Comparison of ENCODE assay signal across 8 cellular contexts in the genomic region with DNA sequence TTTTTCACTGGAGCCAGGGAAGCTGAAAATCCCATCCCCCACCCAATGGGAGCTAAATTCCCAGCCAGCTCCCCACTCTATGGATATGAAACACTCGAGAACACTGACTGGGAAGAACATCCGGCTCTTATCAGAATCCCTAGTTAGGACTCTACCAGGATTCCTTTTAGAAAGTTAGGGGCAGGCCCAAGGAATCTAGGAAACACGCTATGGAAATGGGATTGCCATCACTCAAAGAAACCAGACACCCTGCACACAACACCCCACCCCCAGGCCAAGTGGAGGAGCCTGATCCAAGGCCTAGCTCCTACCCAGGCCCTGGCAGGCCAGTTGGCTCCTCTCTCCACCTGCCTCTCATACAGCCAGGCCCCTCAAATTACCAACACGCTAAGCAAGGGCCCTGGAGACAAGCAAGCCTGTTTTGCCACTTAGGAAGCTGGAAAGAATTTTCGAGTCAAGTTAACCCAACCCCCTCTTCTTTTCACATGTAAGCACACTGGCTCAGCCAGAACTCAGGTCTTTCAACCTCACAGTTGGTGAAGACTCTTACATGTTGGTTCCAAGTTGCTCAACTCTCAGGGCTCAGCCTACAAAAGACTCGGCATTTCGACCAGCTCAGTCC.
A peak's percentile ranks its signal among the peaks of the same experiment; 100 is the strongest.
DNase-seq lines count a peak whose midpoint lies in the region; ATAC-seq and TF ChIP-seq lines count a peak whose summit lies in the region.

No MANE protein-coding gene starts in this region.

- H3K4me3 Mint-ChIP-seq in activated CD4-positive, alpha-beta T cell treated with anti-CD3 and anti-CD28 coated beads, Interleukin-2, amount 10 ng/mL, durations not matched to agents 7 days and 5 days: no peak overlapping the region

- H3K4ac ChIP-seq in mesendoderm (ENCODE audit: low read depth, low read length): no peak overlapping the region

- H3K4me1 ChIP-seq in A673 (ENCODE audit: insufficient read depth, low read length, poor library complexity, severe bottlenecking) (peaks cover 51% of the 10 kb centered on the region), mesendoderm (ENCODE audit: control insufficient read depth, low read depth, low read length) (peaks cover 27% of the 10 kb centered on the region)

- no peak overlapping the region for H4K8ac ChIP-seq in mesendoderm (ENCODE audit: low read depth, low read length)

- intact Hi-C loops in A673 (cut with micrococcal nuclease; ENCODE audit: unreplicated experiment): no loop called here
- intact Hi-C loops in dorsolateral prefrontal cortex (cut with DNase I): no loop called here

- H3K27me3 ChIP-seq in A673 (replicated peaks; ENCODE audit: insufficient read depth, low read depth, low read length, poor library complexity) (no peaks in the 10 kb centered on the region), dorsolateral prefrontal cortex (no peaks in the 10 kb centered on the region), mesendoderm (ENCODE audit: insufficient read depth, low read length, poor library complexity) (no peaks in the 10 kb centered on the region)

- H3K4me3 ChIP-seq in A673 (ENCODE audit: low read depth, low read length, poor library complexity, severe bottlenecking): no peak overlapping the region
- peak overlapping the region; percentile 3 to 95 (median 86) for H3K4me3 ChIP-seq in dorsolateral prefrontal cortex
- H3K4me3 ChIP-seq in mesendoderm (ENCODE audit: low read length): no peak overlapping the region

- POLR2A ChIA-PET in A673 (lab: Charles Lee; ENCODE audit: low non-redundant PET): no interaction called here
- POLR2A ChIA-PET in activated CD4-positive, alpha-beta T cell treated with anti-CD3 and anti-CD28 coated beads, Interleukin-2, amount 10 ng/mL, durations not matched to agents 7 days and 5 days (lab: Charles Lee): no interaction called here

- peak overlapping the region; percentile 12 for H2AK5ac ChIP-seq in mesendoderm (ENCODE audit: low read length)

- no peak for ATAC-seq in HG03139 (IDR thresholded peaks at IDR 0.05; ENCODE audit: unreplicated experiment)

- DNase-seq in A673 (ENCODE audit: low spot score): no peak
- DNase-seq in NCI-H1105 treated with DMSO at 0.1 percent for 48 hours (lab: John Stamatoyannopoulos, UW): peak; percentile 29
- DNase-seq in dorsolateral prefrontal cortex: peak in 1 of 10 donors; percentile 43
- DNase-seq in mesendoderm: peak; percentile 94
- DNase-seq in stimulated activated CD4-positive, alpha-beta T cell treated with anti-CD3 and anti-CD28 coated beads, Interleukin-2, amount 100 ng/mL, for 48 hours: no peak
- no peak for DNase-seq in activated CD4-positive, alpha-beta T cell treated with anti-CD3 and anti-CD28 coated beads, Interleukin-2, amount 10 ng/mL, durations not matched to agents 7 days and 5 days
- DNase-seq in activated CD4-positive, alpha-beta T cell treated with anti-CD3 and anti-CD28 coated beads, Interleukin-2, amount 50 U/mL, for 1 hour: no peak

- no peak overlapping the region for H2BK120ac ChIP-seq in mesendoderm (ENCODE audit: low read depth, low read length)

- no peak overlapping the region for H3K23ac ChIP-seq in mesendoderm (ENCODE audit: low read length)

- H3K9ac ChIP-seq in mesendoderm (ENCODE audit: low read length): peak overlapping the region; percentile 94

- H3K36me3 ChIP-seq in A673 (ENCODE audit: insufficient read depth, low read length, poor library complexity, severe bottlenecking) (no peaks in the 10 kb centered on the region), mesendoderm (ENCODE audit: control insufficient read depth, insufficient read depth, low read length) (peaks cover 8% of the 10 kb centered on the region)

- WGBS in mesendoderm (ENCODE audit: extremely low coverage, insufficient coverage, low lambda C conversion rate): no CpG with 5 or more reads among the region's 7 CpGs

- peaks cover 16% of the 10 kb centered on the region for H3K36me3 Mint-ChIP-seq in activated CD4-positive, alpha-beta T cell treated with anti-CD3 and anti-CD28 coated beads, Interleukin-2, amount 10 ng/mL, durations not matched to agents 7 days and 5 days (ENCODE audit: low read depth)

- H3K9me3 ChIP-seq in A673 (ENCODE audit: low read depth, low read length, poor library complexity, severe bottlenecking): no peaks in the 10 kb centered on the region

- H2BK5ac ChIP-seq in mesendoderm (ENCODE audit: low read length): peak overlapping the region; percentile 54

- H3K27ac ChIP-seq in A673 (ENCODE audit: low read depth, low read length, poor library complexity, severe bottlenecking) (peak overlapping the region; percentile 18), dorsolateral prefrontal cortex (peak overlapping the region; percentile 1 to 99 (median 94)), mesendoderm (ENCODE audit: low read depth, low read length) (peak overlapping the region; percentile 89)

- H3K18ac ChIP-seq in mesendoderm (ENCODE audit: low read length): peak overlapping the region; percentile 3

- H3K79me1 ChIP-seq in mesendoderm (ENCODE audit: low read length): peaks cover 15% of the 10 kb centered on the region

- CTCF ChIA-PET in A673 (lab: Charles Lee): interaction anchor here (1.3 kb wide), 1 partner anchor 13 kb away, joined by 4 read pairs; no protein-coding TSS in a partner anchor
- CTCF ChIA-PET in activated CD4-positive, alpha-beta T cell treated with anti-CD3 and anti-CD28 coated beads, Interleukin-2, amount 10 ng/mL, durations not matched to agents 7 days and 5 days (lab: Charles Lee): interaction anchor here (0.9 to 1.5 kb wide), 2 partner anchors 16 to 28 kb away, joined by 3 read pairs; no protein-coding TSS in a partner anchor

- no TSS peak for BruUV-seq in A673 (replicated peaks; lab: Mats Ljungman, UMichigan)

- no peak overlapping the region for H2BK15ac ChIP-seq in mesendoderm (replicated peaks; ENCODE audit: low read depth)

- TF ChIP-seq CTCF in A673 (conservative IDR thresholded peaks at IDR 0.05; ENCODE audit: low read depth, low read length) (no peak), dorsolateral prefrontal cortex (IDR thresholded peaks at IDR 0.05 in 54 of 56, conservative IDR thresholded peaks at IDR 0.05 in 2 of 56; ENCODE audit: low read depth in 1 of 56, partially characterized antibody in 56 of 56) (no peak)

- H3K4me1 Mint-ChIP-seq in activated CD4-positive, alpha-beta T cell treated with anti-CD3 and anti-CD28 coated beads, Interleukin-2, amount 10 ng/mL, durations not matched to agents 7 days and 5 days: peaks cover 63% of the 10 kb centered on the region

- no peaks in the 10 kb centered on the region for H3K27me3 Mint-ChIP-seq in activated CD4-positive, alpha-beta T cell treated with anti-CD3 and anti-CD28 coated beads, Interleukin-2, amount 10 ng/mL, durations not matched to agents 7 days and 5 days

- peaks cover 61% of the 10 kb centered on the region for H3K79me2 ChIP-seq in mesendoderm (ENCODE audit: control insufficient read depth, insufficient read depth, low read length)

- no peak overlapping the region for H3K27ac Mint-ChIP-seq in activated CD4-positive, alpha-beta T cell treated with anti-CD3 and anti-CD28 coated beads, Interleukin-2, amount 10 ng/mL, durations not matched to agents 7 days and 5 days

- no peaks in the 10 kb centered on the region for H3K9me3 Mint-ChIP-seq in activated CD4-positive, alpha-beta T cell treated with anti-CD3 and anti-CD28 coated beads, Interleukin-2, amount 10 ng/mL, durations not matched to agents 7 days and 5 days

- H3K4me2 ChIP-seq in mesendoderm (ENCODE audit: low read length): peak overlapping the region; percentile 74

- peak overlapping the region; percentile 86 for H3K56ac ChIP-seq in mesendoderm (ENCODE audit: low read length)

- H4K5ac ChIP-seq in mesendoderm (ENCODE audit: low read length): no peak overlapping the region

Comparison
In these comparisons a context has a peak if more than half of its experiments do, and no peak if none do; other contexts are left out.
1. DNase-seq: peak in NCI-H1105 treated with DMSO at 0.1 percent for 48 hours (single experiment) and mesendoderm (single experiment); none in A673 (single experiment), stimulated activated CD4-positive, alpha-beta T cell treated with anti-CD3 and anti-CD28 coated beads, Interleukin-2, amount 100 ng/mL, for 48 hours (0 of 2), activated CD4-positive, alpha-beta T cell treated with anti-CD3 and anti-CD28 coated beads, Interleukin-2, amount 10 ng/mL, durations not matched to agents 7 days and 5 days (single experiment) and activated CD4-positive, alpha-beta T cell treated with anti-CD3 and anti-CD28 coated beads, Interleukin-2, amount 50 U/mL, for 1 hour (single experiment).
2. H3K27ac ChIP-seq: peak in every context shown above with its lines; median percentile 94 in dorsolateral prefrontal cortex; 89 in mesendoderm; 18 in A673.
3. H3K4me3 ChIP-seq: peak in dorsolateral prefrontal cortex (59 of 59); none in A673 (single experiment) and mesendoderm (single experiment).